In genomic region chr12:89965993-89966392, GRCh38 we compare ENCODE assay signal across 19 cellular contexts.
"Had no signal": no experiment of that assay in that cellular context is flagged by ENCODE, and none has a peak within 500 bp of the region (broad histone marks: within the 10 kb centered on the region; RNA-seq: fewer than 3 reads in every experiment).

No MANE protein-coding gene starts in this region.

- H3K9me3 ChIP-seq: gastroesophageal sphincter, upper lobe of right lung had no signal

- H2AFZ ChIP-seq: neural progenitor cell had no signal

- H3K27me3 Mint-ChIP-seq: brain; naive thymus-derived CD8-positive, alpha-beta T cell had no signal

- H3K27ac Mint-ChIP-seq: activated naive CD4-positive, alpha-beta T cell treated with anti-CD3 and anti-CD28 coated beads, Interleukin-2, amount 50 U/mL, for 72 hours; brain; mesothelial cell of epicardium; naive thymus-derived CD8-positive, alpha-beta T cell; neural progenitor cell had no signal

- H3K9me3 Mint-ChIP-seq: brain; naive thymus-derived CD8-positive, alpha-beta T cell had no signal

- H3K4me1 ChIP-seq: gastroesophageal sphincter, upper lobe of right lung had no signal

- H3K36me3 Mint-ChIP-seq: activated naive CD4-positive, alpha-beta T cell treated with anti-CD3 and anti-CD28 coated beads, Interleukin-2, amount 50 U/mL, for 72 hours; brain; mesothelial cell of epicardium; naive thymus-derived CD8-positive, alpha-beta T cell; neural progenitor cell had no signal

- H3K4me3 Mint-ChIP-seq: brain; mesothelial cell of epicardium; naive thymus-derived CD8-positive, alpha-beta T cell; neural progenitor cell had no signal

- H3K4me3 ChIP-seq: gastroesophageal sphincter, neural progenitor cell, upper lobe of right lung had no signal

- H3K9ac ChIP-seq: neural progenitor cell had no signal

- H3K4me2 ChIP-seq: neural progenitor cell had no signal

- DNase-seq: activated T-cell treated with anti-CD3 and anti-CD28 coated beads, Interleukin-2, amount 50 U/mL, for 1 hour; aorta; head of caudate nucleus; hypothalamus; left ventricle myocardium superior; mammary epithelial cell; naive thymus-derived CD8-positive, alpha-beta T cell; posterior cingulate gyrus; small intestine; stimulated activated CD8-positive, alpha-beta memory T cell treated with anti-CD3 and anti-CD28 coated beads, Interleukin-4, amount 100 ng/mL, for 48 hours; stimulated activated naive CD4-positive, alpha-beta T cell treated with Interleukin-2 at 50 U/mL for 16 hours; T-helper 9 cell; upper lobe of right lung had no signal

- H3K36me3 ChIP-seq: gastroesophageal sphincter, neural progenitor cell, upper lobe of right lung had no signal

- H3K27ac ChIP-seq: epithelial cell of prostate, gastroesophageal sphincter, neural progenitor cell, upper lobe of right lung had no signal

- H3K27me3 ChIP-seq: gastroesophageal sphincter, upper lobe of right lung had no signal
